Comparison of ENCODE assay signal across 11 cellular contexts in genomic region chr20:40471261-40471629, GRCh38.
A peak's percentile ranks its signal among the peaks of the same experiment; 100 is the strongest.
DNase-seq lines count a peak whose midpoint lies in the region; ATAC-seq and TF ChIP-seq lines count a peak whose summit lies in the region.
"Had no signal": no experiment of that assay in that cellular context is flagged by ENCODE, and none has a peak within 500 bp of the region (broad histone marks: within the 10 kb centered on the region; RNA-seq: fewer than 3 reads in every experiment).

No MANE protein-coding gene starts in this region.

- H3K36me3 ChIP-seq in testis (ENCODE audit: low read depth, missing control alignments) (no peaks in the 10 kb centered on the region), HAP-1 (replicated peaks) (no peaks in the 10 kb centered on the region)

- TF ChIP-seq POLR2A in testis (IDR thresholded peaks at IDR 0.05): no peak

- in situ Hi-C loops in astrocyte of the spinal cord (cut with HindIII; ENCODE audit: low sequenced_read_pairs): no loop called here
- in situ Hi-C loops in HAP-1 (cut with MboI; ENCODE audit: low sequenced_read_pairs): no loop called here

- H3K27ac ChIP-seq in testis: peak overlapping the region; percentile 33 to 77

- intact Hi-C loops in testis (cut with DNase I; ENCODE audit: low total_unique reads): no loop called here
- intact Hi-C loops in activated CD8-positive, alpha-beta T cell treated with anti-CD3 and anti-CD28 coated beads for 36 hours (cut with micrococcal nuclease): no loop called here

- 69 to 73% methylated on average over 3 to 4 of the region's 4 CpGs for WGBS in testis, 2 donors

- peak; percentile 17 for TF ChIP-seq CTCF in astrocyte of the spinal cord (IDR thresholded peaks at IDR 0.05; ENCODE audit: low read depth, low read length)
- TF ChIP-seq CTCF in testis (IDR thresholded peaks at IDR 0.05): no peak
- TF ChIP-seq CTCF in activated CD8-positive, alpha-beta T cell treated with anti-CD3 and anti-CD28 coated beads for 36 hours (IDR thresholded peaks at IDR 0.05): no peak

- CTCF ChIA-PET in activated CD8-positive, alpha-beta T cell treated with anti-CD3 and anti-CD28 coated beads for 36 hours (lab: Charles Lee): no interaction called here

- no peaks in the 10 kb centered on the region for H3K36me3 Mint-ChIP-seq in activated CD8-positive, alpha-beta T cell treated with anti-CD3 and anti-CD28 coated beads for 36 hours (ENCODE audit: low read depth)
- H3K36me3 Mint-ChIP-seq in T-helper 2 cell treated with Interferon-gamma antibody and Interleukin-4, amounts not matched to agents 5 μg/mL and 100 μg/mL, for 36 hours (ENCODE audit: low read depth): no peaks in the 10 kb centered on the region
- H3K36me3 Mint-ChIP-seq: activated naive CD8-positive, alpha-beta T cell treated with anti-CD3 and anti-CD28 coated beads for 36 hours; naive B cell had no signal

- no peaks in the 10 kb centered on the region for H3K9me3 ChIP-seq in testis
- no peaks in the 10 kb centered on the region for H3K9me3 ChIP-seq in HAP-1

- DNase-seq in NCI-H1092 treated with DMSO at 0.1 percent for 48 hours (lab: John Stamatoyannopoulos, UW) (peak; percentile 4), NCI-H1092 (lab: John Stamatoyannopoulos, UW) (no peak), astrocyte of the spinal cord (ENCODE audit: low read depth, low spot score) (no peak), islet precursor cell (peak; percentile 84), testis (peak; percentile 17), HAP-1 (ENCODE audit: low spot score in 2 of 2) (no peak)
- no peak for DNase-seq in activated CD8-positive, alpha-beta T cell treated with anti-CD3 and anti-CD28 coated beads for 36 hours
- no peak for DNase-seq in T-helper 2 cell treated with Interferon-gamma antibody and Interleukin-4, amounts not matched to agents 5 μg/mL and 100 μg/mL, for 36 hours (ENCODE audit: low spot score)
- DNase-seq: activated naive CD8-positive, alpha-beta T cell treated with anti-CD3 and anti-CD28 coated beads for 36 hours; naive B cell; NCI-H446 treated with DMSO at 0.1 percent for 48 hours had no signal

- H3K4me3 ChIP-seq in astrocyte of the spinal cord (ENCODE audit: low read depth, low read length): no peak overlapping the region
- no peak overlapping the region for H3K4me3 ChIP-seq in testis
- H3K4me3 ChIP-seq in HAP-1: no peak overlapping the region

- peaks cover 3% of the 10 kb centered on the region for H3K27me3 Mint-ChIP-seq in activated CD8-positive, alpha-beta T cell treated with anti-CD3 and anti-CD28 coated beads for 36 hours
- no peaks in the 10 kb centered on the region for H3K27me3 Mint-ChIP-seq in T-helper 2 cell treated with Interferon-gamma antibody and Interleukin-4, amounts not matched to agents 5 μg/mL and 100 μg/mL, for 36 hours (ENCODE audit: low read depth)
- H3K27me3 Mint-ChIP-seq: activated naive CD8-positive, alpha-beta T cell treated with anti-CD3 and anti-CD28 coated beads for 36 hours had no signal

- H3K4me3 Mint-ChIP-seq in activated CD8-positive, alpha-beta T cell treated with anti-CD3 and anti-CD28 coated beads for 36 hours: no peak overlapping the region
- no peak overlapping the region for H3K4me3 Mint-ChIP-seq in T-helper 2 cell treated with Interferon-gamma antibody and Interleukin-4, amounts not matched to agents 5 μg/mL and 100 μg/mL, for 36 hours
- H3K4me3 Mint-ChIP-seq: activated naive CD8-positive, alpha-beta T cell treated with anti-CD3 and anti-CD28 coated beads for 36 hours had no signal

- POLR2A ChIA-PET in activated CD8-positive, alpha-beta T cell treated with anti-CD3 and anti-CD28 coated beads for 36 hours (lab: Charles Lee): no interaction called here

- H3K27me3 ChIP-seq in testis (no peaks in the 10 kb centered on the region), HAP-1 (ENCODE audit: low read depth) (no peaks in the 10 kb centered on the region)

- no peaks in the 10 kb centered on the region for H3K9me3 Mint-ChIP-seq in activated CD8-positive, alpha-beta T cell treated with anti-CD3 and anti-CD28 coated beads for 36 hours
- no peaks in the 10 kb centered on the region for H3K9me3 Mint-ChIP-seq in T-helper 2 cell treated with Interferon-gamma antibody and Interleukin-4, amounts not matched to agents 5 μg/mL and 100 μg/mL, for 36 hours
- H3K9me3 Mint-ChIP-seq: activated naive CD8-positive, alpha-beta T cell treated with anti-CD3 and anti-CD28 coated beads for 36 hours had no signal

- H3K4me1 ChIP-seq in testis (peaks cover 17% of the 10 kb centered on the region), HAP-1 (no peaks in the 10 kb centered on the region)

- H3K27ac Mint-ChIP-seq in activated CD8-positive, alpha-beta T cell treated with anti-CD3 and anti-CD28 coated beads for 36 hours: no peak overlapping the region
- no peak overlapping the region for H3K27ac Mint-ChIP-seq in T-helper 2 cell treated with Interferon-gamma antibody and Interleukin-4, amounts not matched to agents 5 μg/mL and 100 μg/mL, for 36 hours
- H3K27ac Mint-ChIP-seq: activated naive CD8-positive, alpha-beta T cell treated with anti-CD3 and anti-CD28 coated beads for 36 hours had no signal

- no peak for ATAC-seq in activated CD8-positive, alpha-beta T cell treated with anti-CD3 and anti-CD28 coated beads for 36 hours

- H3K4me1 Mint-ChIP-seq in activated CD8-positive, alpha-beta T cell treated with anti-CD3 and anti-CD28 coated beads for 36 hours (ENCODE audit: low read depth): no peaks in the 10 kb centered on the region
- no peaks in the 10 kb centered on the region for H3K4me1 Mint-ChIP-seq in T-helper 2 cell treated with Interferon-gamma antibody and Interleukin-4, amounts not matched to agents 5 μg/mL and 100 μg/mL, for 36 hours (ENCODE audit: low read depth)
- H3K4me1 Mint-ChIP-seq: activated naive CD8-positive, alpha-beta T cell treated with anti-CD3 and anti-CD28 coated beads for 36 hours; naive B cell had no signal

Comparison
In these comparisons a context has a peak if more than half of its experiments do, and no peak if none do; other contexts are left out.
1. DNase-seq: peak in NCI-H1092 treated with DMSO at 0.1 percent for 48 hours (single experiment), islet precursor cell (single experiment) and testis (single experiment); none in NCI-H1092 (single experiment), astrocyte of the spinal cord (single experiment), activated CD8-positive, alpha-beta T cell treated with anti-CD3 and anti-CD28 coated beads for 36 hours (single experiment), T-helper 2 cell treated with Interferon-gamma antibody and Interleukin-4, amounts not matched to agents 5 μg/mL and 100 μg/mL, for 36 hours (single experiment) and HAP-1 (0 of 2).